In genomic region chr20:33910056-33910455, GRCh38 we compare ENCODE assay signal across 15 cellular contexts.
A peak's percentile ranks its signal among the peaks of the same experiment; 100 is the strongest.
DNase-seq lines count a peak whose midpoint lies in the region; ATAC-seq and TF ChIP-seq lines count a peak whose summit lies in the region.
"Had no signal": no experiment of that assay in that cellular context is flagged by ENCODE, and none has a peak within 500 bp of the region (broad histone marks: within the 10 kb centered on the region; RNA-seq: fewer than 3 reads in every experiment).

No MANE protein-coding gene starts in this region.

- no peak overlapping the region for H2BK120ac ChIP-seq in H9 (ENCODE audit: low read depth, low read length, poor library complexity, severe bottlenecking)

- H3K56ac ChIP-seq in H9 (ENCODE audit: insufficient read length, low read depth, low read length), result no peak overlapping the region

- in situ Hi-C loops in astrocyte of the spinal cord (cut with HindIII; ENCODE audit: low sequenced_read_pairs), result no loop called here
- in situ Hi-C loops in mammary epithelial cell (cut with MboI; ENCODE audit: low sequenced_read_pairs in 2 of 2), result no loop called here

- no peak overlapping the region for H4K5ac ChIP-seq in H9 (ENCODE audit: insufficient read length, low read depth, low read length)

- no peak overlapping the region for H2BK12ac ChIP-seq in H9 (ENCODE audit: insufficient read length, low read depth, low read length)

- no peak overlapping the region for H3K27ac Mint-ChIP-seq in H9
- H3K27ac Mint-ChIP-seq: activated CD8-positive, alpha-beta T cell treated with anti-CD3 and anti-CD28 coated beads, Interleukin-2, amount 10 ng/mL, durations not matched to agents 7 days and 5 days; naive B cell; stimulated activated naive CD8-positive, alpha-beta T cell treated with anti-CD3 and anti-CD28 coated beads, Interleukin-15, amount 100 ng/mL, for 72 hours had no signal

- no peak overlapping the region for H3K4me3 ChIP-seq in astrocyte of the spinal cord (ENCODE audit: low read depth, low read length)
- H3K4me3 ChIP-seq in lower lobe of right lung, result no peak overlapping the region
- H3K4me3 ChIP-seq in upper lobe of left lung, result no peak overlapping the region
- H3K4me3 ChIP-seq in mammary epithelial cell (replicated peaks in 1 of 3; ENCODE audit: insufficient read depth in 1 of 3, low read depth in 2 of 3, low read length in 3 of 3), result no peak overlapping the region
- H3K4me3 ChIP-seq: breast epithelium had no signal

- H4K8ac ChIP-seq in H9 (replicated peaks; ENCODE audit: insufficient read length, low read depth, low read length), result no peak overlapping the region

- H4K20me1 ChIP-seq in H9 (ENCODE audit: control insufficient read depth, insufficient read depth, insufficient read length), result no peaks in the 10 kb centered on the region
- no peaks in the 10 kb centered on the region for H4K20me1 ChIP-seq in mammary epithelial cell (ENCODE audit: insufficient read depth, low read length)

- H3K36me3 Mint-ChIP-seq in H9 (ENCODE audit: insufficient read depth in 1 of 3, low read depth in 3 of 3), result no peaks in the 10 kb centered on the region
- H3K36me3 Mint-ChIP-seq: naive B cell had no signal

- ATAC-seq in left cardiac atrium (peak; percentile 56 to 60), lower lobe of right lung (peak; percentile 70 to 87), upper lobe of left lung (ENCODE audit: low FRiP score in 2 of 2) (no peak)
- ATAC-seq: activated CD8-positive, alpha-beta T cell treated with anti-CD3 and anti-CD28 coated beads, Interleukin-2, amount 10 ng/mL, durations not matched to agents 7 days and 5 days; stimulated activated naive CD8-positive, alpha-beta T cell treated with anti-CD3 and anti-CD28 coated beads, Interleukin-15, amount 100 ng/mL, for 72 hours had no signal

- H3K4me1 Mint-ChIP-seq in H9, result peaks cover 4 to 5% of the 10 kb centered on the region in 2 experiments
- H3K4me1 Mint-ChIP-seq: naive B cell had no signal

- no peak overlapping the region for H3K23ac ChIP-seq in H9 (ENCODE audit: insufficient read length, low read depth, low read length)

- no peak for TF ChIP-seq EP300 in upper lobe of left lung (IDR thresholded peaks at IDR 0.05)

- H2BK5ac ChIP-seq in H9 (ENCODE audit: insufficient read length, low read length), result no peak overlapping the region

- CTCF ChIA-PET in mammary epithelial cell (lab: Charles Lee; ENCODE audit: low non-redundant PET), result no interaction called here

- no peak for DNase-seq in left cardiac atrium
- no peak for DNase-seq in cardiac septum (ENCODE audit: low spot score)
- peak; percentile 63 for DNase-seq in astrocyte of the spinal cord (ENCODE audit: low read depth, low spot score)
- DNase-seq in lower lobe of right lung, result no peak
- DNase-seq in upper lobe of left lung, result no peak
- DNase-seq in activated CD8-positive, alpha-beta memory T cell treated with anti-CD3 and anti-CD28 coated beads, Interleukin-2, amount 50 U/mL, for 48 hours, result no peak
- DNase-seq in H9, result no peak
- DNase-seq in mammary epithelial cell, result no peak
- DNase-seq: activated CD8-positive, alpha-beta T cell treated with anti-CD3 and anti-CD28 coated beads, Interleukin-2, amount 10 ng/mL, durations not matched to agents 7 days and 5 days; activated effector memory CD4-positive, alpha-beta T cell treated with anti-CD3 and anti-CD28 coated beads, Interleukin-2, amount 50 U/mL, for 16 hours; naive B cell; retina; SIG-M5; stimulated activated naive CD8-positive, alpha-beta T cell treated with anti-CD3 and anti-CD28 coated beads, Interleukin-15, amount 100 ng/mL, for 72 hours had no signal

- H3K18ac ChIP-seq in H9 (ENCODE audit: insufficient read length, low read depth, low read length), result no peak overlapping the region

- peak overlapping the region; percentile 64 for H3K27ac ChIP-seq in lower lobe of right lung
- H3K27ac ChIP-seq in upper lobe of left lung, result peak overlapping the region in 3 of 4 donors; percentile 60 to 81 (median 78)
- H3K27ac ChIP-seq in H9 (ENCODE audit: insufficient read length, low read depth, low read length), result no peak overlapping the region
- no peak overlapping the region for H3K27ac ChIP-seq in mammary epithelial cell (ENCODE audit: insufficient read depth, low read depth, low read length)
- H3K27ac ChIP-seq: breast epithelium had no signal

- WGBS in upper lobe of left lung, 2 donors, result 35 to 39% methylated on average over 2 of the region's 2 CpGs
- no CpG with 5 or more reads among the region's 2 CpGs for WGBS in H9 (ENCODE audit: extremely low coverage, insufficient read length, low lambda C conversion rate)
- WGBS in mammary epithelial cell (ENCODE audit: low coverage, missing lambda C conversion rate), result 52% methylated on average over 2 of the region's 2 CpGs

- intact Hi-C loops in left cardiac atrium (cut with DNase I), result no loop called here
- intact Hi-C loops in cardiac septum (cut with DNase I), result no loop called here
- intact Hi-C loops in lower lobe of right lung (cut with DNase I), result no loop called here
- intact Hi-C loops in mammary epithelial cell (cut with micrococcal nuclease), result no loop called here

- H3K4ac ChIP-seq in H9 (ENCODE audit: low read depth, low read length), result no peak overlapping the region

- H2AK5ac ChIP-seq in H9 (ENCODE audit: insufficient read length, low read length), result no peak overlapping the region

- H3K27me3 ChIP-seq in lower lobe of right lung (ENCODE audit: low read depth), result no peaks in the 10 kb centered on the region
- no peaks in the 10 kb centered on the region for H3K27me3 ChIP-seq in upper lobe of left lung
- H3K27me3 ChIP-seq in H9 (ENCODE audit: insufficient read depth, low read length), result no peaks in the 10 kb centered on the region
- no peaks in the 10 kb centered on the region for H3K27me3 ChIP-seq in mammary epithelial cell (ENCODE audit: insufficient read depth, low read length)
- H3K27me3 ChIP-seq: breast epithelium had no signal

- TF ChIP-seq CTCF in astrocyte of the spinal cord (IDR thresholded peaks at IDR 0.05; ENCODE audit: low read depth, low read length) (no peak), lower lobe of right lung (IDR thresholded peaks at IDR 0.05) (no peak), upper lobe of left lung (IDR thresholded peaks at IDR 0.05) (no peak), H9 (conservative IDR thresholded peaks at IDR 0.05) (no peak), mammary epithelial cell (conservative IDR thresholded peaks at IDR 0.05 in 1 of 2, IDR thresholded peaks at IDR 0.05 in 1 of 2; ENCODE audit: extremely low read depth in 1 of 2, insufficient read depth in 1 of 2, low read depth in 1 of 2, low read length in 2 of 2) (no peak)

- H4K91ac ChIP-seq in H9 (ENCODE audit: insufficient read length, low read depth, low read length), result no peak overlapping the region

- H3K36me3 ChIP-seq in lower lobe of right lung, result no peaks in the 10 kb centered on the region
- H3K36me3 ChIP-seq in upper lobe of left lung, result no peaks in the 10 kb centered on the region
- no peaks in the 10 kb centered on the region for H3K36me3 ChIP-seq in mammary epithelial cell (ENCODE audit: insufficient read depth, low read length)
- H3K36me3 ChIP-seq: breast epithelium had no signal

- no peaks in the 10 kb centered on the region for H3K79me1 ChIP-seq in H9 (ENCODE audit: insufficient read depth, low read depth, low read length, poor library complexity, severe bottlenecking)

- H3K4me1 ChIP-seq in lower lobe of right lung (peaks cover 30% of the 10 kb centered on the region), upper lobe of left lung (peaks cover 5 to 20% (median 9%) of the 10 kb centered on the region in 4 donors), H9 (ENCODE audit: insufficient read depth, low read length) (no peaks in the 10 kb centered on the region), mammary epithelial cell (ENCODE audit: insufficient read depth, low read length) (peaks cover 10% of the 10 kb centered on the region)
- H3K4me1 ChIP-seq: breast epithelium had no signal

- H2BK20ac ChIP-seq in H9 (ENCODE audit: low read depth, low read length, poor library complexity, severe bottlenecking), result no peak overlapping the region

- no peak overlapping the region for H3K14ac ChIP-seq in H9 (ENCODE audit: insufficient read depth, low read length)

- peaks cover 3% of the 10 kb centered on the region; the same call in 1 of the 2 replicates for H3K27me3 Mint-ChIP-seq in H9 (ENCODE audit: low read depth)
- H3K27me3 Mint-ChIP-seq: stimulated activated naive CD8-positive, alpha-beta T cell treated with anti-CD3 and anti-CD28 coated beads, Interleukin-15, amount 100 ng/mL, for 72 hours had no signal

- no peaks in the 10 kb centered on the region for H3K9me3 Mint-ChIP-seq in H9
- H3K9me3 Mint-ChIP-seq: naive B cell; stimulated activated naive CD8-positive, alpha-beta T cell treated with anti-CD3 and anti-CD28 coated beads, Interleukin-15, amount 100 ng/mL, for 72 hours had no signal

- H3K4me2 ChIP-seq in H9 (ENCODE audit: insufficient read depth, insufficient read length, low read length) (no peak overlapping the region), mammary epithelial cell (ENCODE audit: insufficient read depth, low read depth, low read length) (no peak overlapping the region)

- H3K9ac ChIP-seq in H9 (ENCODE audit: extremely low read depth, insufficient read length, low read length) (no peak overlapping the region), mammary epithelial cell (ENCODE audit: insufficient read depth, low read length) (no peak overlapping the region)

- no peaks in the 10 kb centered on the region for H3K79me2 ChIP-seq in H9 (ENCODE audit: insufficient read depth, low read length)
- H3K79me2 ChIP-seq in mammary epithelial cell (ENCODE audit: insufficient read depth, low read length), result no peaks in the 10 kb centered on the region

- no peaks in the 10 kb centered on the region for H3K23me2 ChIP-seq in H9 (ENCODE audit: insufficient read length, low read depth, low read length, poor library complexity, severe bottlenecking)

- no TSS peak for BruUV-seq in mammary epithelial cell (replicated peaks; lab: Mats Ljungman, UMichigan)

- no peak overlapping the region for H3T11ph ChIP-seq in H9 (ENCODE audit: low read length)

- no peak overlapping the region for H3K4me3 Mint-ChIP-seq in H9
- H3K4me3 Mint-ChIP-seq: activated CD8-positive, alpha-beta T cell treated with anti-CD3 and anti-CD28 coated beads, Interleukin-2, amount 10 ng/mL, durations not matched to agents 7 days and 5 days; naive B cell; stimulated activated naive CD8-positive, alpha-beta T cell treated with anti-CD3 and anti-CD28 coated beads, Interleukin-15, amount 100 ng/mL, for 72 hours had no signal

- H3K9me3 ChIP-seq in lower lobe of right lung (no peaks in the 10 kb centered on the region), upper lobe of left lung (no peaks in the 10 kb centered on the region), H9 (ENCODE audit: control insufficient read depth, low read depth, low read length) (no peaks in the 10 kb centered on the region), mammary epithelial cell (replicated peaks; ENCODE audit: insufficient read depth, low read length) (no peaks in the 10 kb centered on the region)
- H3K9me3 ChIP-seq: breast epithelium had no signal

- dilution Hi-C loops in mammary epithelial cell (cut with HindIII; ENCODE audit: low sequenced_read_pairs), result no loop called here

- H2BK15ac ChIP-seq in H9 (ENCODE audit: low read depth, low read length), result no peak overlapping the region

- no peak for TF ChIP-seq POLR2A in upper lobe of left lung (IDR thresholded peaks at IDR 0.05)

- H2AFZ ChIP-seq in H9 (ENCODE audit: low read length) (no peak overlapping the region), mammary epithelial cell (ENCODE audit: low read depth, low read length) (no peak overlapping the region)

Comparison
In these comparisons a context has a peak if more than half of its experiments do, and no peak if none do; other contexts are left out.
1. ATAC-seq: peak in left cardiac atrium (2 of 2) and lower lobe of right lung (2 of 2); none in upper lobe of left lung (0 of 2).
2. H3K27ac ChIP-seq: peak in lower lobe of right lung (single experiment) and upper lobe of left lung (3 of 4); none in H9 (single experiment) and mammary epithelial cell (single experiment).